Comparison of ENCODE assay signal across 14 cellular contexts in genomic region chr9:77848428-77848827, GRCh38.
A peak's percentile ranks its signal among the peaks of the same experiment; 100 is the strongest.
DNase-seq lines count a peak whose midpoint lies in the region; ATAC-seq and TF ChIP-seq lines count a peak whose summit lies in the region.
"Had no signal": no experiment of that assay in that cellular context is flagged by ENCODE, and none has a peak within 500 bp of the region (broad histone marks: within the 10 kb centered on the region; RNA-seq: fewer than 3 reads in every experiment).

No MANE protein-coding gene starts in this region.

- H3K4me1 ChIP-seq in heart left ventricle (peaks cover 0 to 78% (median 43%) of the 10 kb centered on the region in 12 donors), aorta (ENCODE audit: control insufficient read depth in 1 of 2, insufficient read depth in 2 of 2, low read length in 2 of 2) (peaks cover 9 to 10% of the 10 kb centered on the region in 2 donors), GM23338 (ENCODE audit: insufficient read depth) (no peaks in the 10 kb centered on the region)

- TF ChIP-seq CTCF in heart left ventricle (IDR thresholded peaks at IDR 0.05) (no peak), fibroblast of the aortic adventitia (IDR thresholded peaks at IDR 0.05; ENCODE audit: insufficient read depth, low read length) (no peak), osteocyte (IDR thresholded peaks at IDR 0.05) (no peak), GM23338 (conservative IDR thresholded peaks at IDR 0.05; ENCODE audit: low read depth in 2 of 2) (no peak)

- H4K20me1 ChIP-seq in GM23338 (replicated peaks; ENCODE audit: insufficient read depth), result 0 out of 2 replicates have a peak, but pooled peaks cover 7% of the 10 kb centered on the region

- 65 to 89% (median 73%) methylated on average over 2 of the region's 2 CpGs for WGBS in heart left ventricle, 4 donors
- WGBS in aorta, 2 donors, result 30 to 46% methylated on average over 2 of the region's 2 CpGs

- H3K79me2 ChIP-seq in GM23338 (replicated peaks; ENCODE audit: insufficient read depth), result peaks cover 3% of the 10 kb centered on the region

- peak overlapping the region; percentile 89 for H3K27ac Mint-ChIP-seq in osteocyte (ENCODE audit: unreplicated experiment)
- H3K27ac Mint-ChIP-seq in GM23338, result no peak overlapping the region
- H3K27ac Mint-ChIP-seq: activated naive CD4-positive, alpha-beta T cell treated with anti-CD3 and anti-CD28 coated beads for 36 hours; stimulated activated effector memory CD8-positive, alpha-beta T cell treated with anti-CD3 and anti-CD28 coated beads, Interleukin-12 subunit alpha, Interleukin-12 subunit beta, amount 100 ng/mL, for 72 hours had no signal

- DNase-seq in heart left ventricle, result no peak
- DNase-seq in Right ventricle myocardium superior, result no peak
- DNase-seq in fibroblast of the aortic adventitia (ENCODE audit: low read depth), result peak; percentile 41
- no peak for DNase-seq in osteocyte (ENCODE audit: extremely low spot score, unreplicated experiment)
- no peak for DNase-seq in aorta
- DNase-seq in COLO668 (lab: John Stamatoyannopoulos, UW; ENCODE audit: unreplicated experiment), result no peak
- DNase-seq in GM23338 (ENCODE audit: low spot score), result no peak
- no peak for DNase-seq in NCI-H1105 (lab: John Stamatoyannopoulos, UW)
- DNase-seq: activated CD4-positive, alpha-beta T cell treated with anti-CD3 and anti-CD28 coated beads for 4 hours; activated naive CD4-positive, alpha-beta T cell treated with anti-CD3 and anti-CD28 coated beads for 36 hours; KBM-7; NCI-H2171 treated with DMSO at 0.1 percent for 48 hours had no signal

- H3K4me3 Mint-ChIP-seq in osteocyte (ENCODE audit: unreplicated experiment), result no peak overlapping the region
- no peak overlapping the region for H3K4me3 Mint-ChIP-seq in GM23338
- H3K4me3 Mint-ChIP-seq: activated naive CD4-positive, alpha-beta T cell treated with anti-CD3 and anti-CD28 coated beads for 36 hours; stimulated activated effector memory CD8-positive, alpha-beta T cell treated with anti-CD3 and anti-CD28 coated beads, Interleukin-12 subunit alpha, Interleukin-12 subunit beta, amount 100 ng/mL, for 72 hours had no signal

- H3K9me3 Mint-ChIP-seq in osteocyte (ENCODE audit: unreplicated experiment) (no peaks in the 10 kb centered on the region), GM23338 (no peaks in the 10 kb centered on the region)
- H3K9me3 Mint-ChIP-seq: activated naive CD4-positive, alpha-beta T cell treated with anti-CD3 and anti-CD28 coated beads for 36 hours; stimulated activated effector memory CD8-positive, alpha-beta T cell treated with anti-CD3 and anti-CD28 coated beads, Interleukin-12 subunit alpha, Interleukin-12 subunit beta, amount 100 ng/mL, for 72 hours had no signal

- H3K4me1 Mint-ChIP-seq in osteocyte (ENCODE audit: unreplicated experiment) (peaks cover 3% of the 10 kb centered on the region), GM23338 (peaks cover 25% of the 10 kb centered on the region)

- H3K9me2 ChIP-seq in GM23338 (ENCODE audit: insufficient read depth), result 0 out of 2 replicates have a peak, but pooled peaks cover 5% of the 10 kb centered on the region

- H3K27me3 ChIP-seq in heart left ventricle (no peaks in the 10 kb centered on the region), aorta (ENCODE audit: control insufficient read depth in 1 of 2, insufficient read depth in 2 of 2, low read length in 1 of 2) (no peaks in the 10 kb centered on the region), GM23338 (ENCODE audit: insufficient read depth) (no peaks in the 10 kb centered on the region)

- intact Hi-C loops in heart left ventricle (cut with DNase I) (loop anchor here in 7 of 10 donors (5.0 to 10.0 kb wide), 5 partner anchors 84 to 186 kb away; partner anchors contain the start of gene GNAQ (in 6 of the 7)), Right ventricle myocardium superior (cut with DNase I) (no loop called here), aorta (cut with DNase I) (loop anchor here in 1 of 2 donors (10.0 kb wide), 1 partner anchor 186 kb away; the partner anchor contains the start of gene GNAQ)

- ATAC-seq in heart left ventricle, result peak in 1 of 4 donors; percentile 35
- no peak for ATAC-seq in Right ventricle myocardium superior (ENCODE audit: poor library complexity)
- ATAC-seq in aorta (ENCODE audit: low FRiP score), result peak; percentile 41
- no peak for ATAC-seq in GM23338

- H3K27me3 Mint-ChIP-seq in osteocyte (ENCODE audit: unreplicated experiment), result no peaks in the 10 kb centered on the region
- no peaks in the 10 kb centered on the region for H3K27me3 Mint-ChIP-seq in GM23338 (ENCODE audit: insufficient read depth, low read depth, poor library complexity)

- H3K9me3 ChIP-seq in heart left ventricle (no peaks in the 10 kb centered on the region), aorta (ENCODE audit: control insufficient read depth, low read length) (no peaks in the 10 kb centered on the region)

- no peak overlapping the region for H2AFZ ChIP-seq in GM23338

- no peak for TF ChIP-seq POLR2A in heart left ventricle (IDR thresholded peaks at IDR 0.05)

- H3K4me2 ChIP-seq in GM23338, result no peak overlapping the region

- H3K36me3 ChIP-seq in heart left ventricle (no peaks in the 10 kb centered on the region), aorta (ENCODE audit: control insufficient read depth in 1 of 2, insufficient read depth in 2 of 2, low read length in 1 of 2) (no peaks in the 10 kb centered on the region), GM23338 (ENCODE audit: insufficient read depth) (no peaks in the 10 kb centered on the region)

- H3K4me3 ChIP-seq in heart left ventricle, result no peak overlapping the region
- no peak overlapping the region for H3K4me3 ChIP-seq in fibroblast of the aortic adventitia (ENCODE audit: low read depth, low read length)
- H3K4me3 ChIP-seq in aorta (ENCODE audit: low read length in 2 of 2), result no peak overlapping the region
- H3K4me3 ChIP-seq in GM23338, result no peak overlapping the region

- H3K27ac ChIP-seq in heart left ventricle, result peak overlapping the region; percentile 25 to 80 (median 54)
- peak overlapping the region; percentile 78 to 99 for H3K27ac ChIP-seq in aorta (ENCODE audit: low read depth in 1 of 2, low read length in 2 of 2)
- H3K27ac ChIP-seq in GM23338 (ENCODE audit: low read depth), result no peak overlapping the region
- H3K27ac ChIP-seq: RWPE1 had no signal

- H3K36me3 Mint-ChIP-seq in osteocyte (ENCODE audit: unreplicated experiment), result no peaks in the 10 kb centered on the region
- no peaks in the 10 kb centered on the region for H3K36me3 Mint-ChIP-seq in GM23338 (ENCODE audit: low read depth)
- H3K36me3 Mint-ChIP-seq: stimulated activated effector memory CD8-positive, alpha-beta T cell treated with anti-CD3 and anti-CD28 coated beads, Interleukin-12 subunit alpha, Interleukin-12 subunit beta, amount 100 ng/mL, for 72 hours had no signal

- H3F3A ChIP-seq in GM23338 (replicated peaks; ENCODE audit: low read depth), result no peaks in the 10 kb centered on the region

TF ChIP-seq in GM23338, 12 proteins besides CTCF, POLR2A, EP300 and RAD21 (continues in another document):
- TF ChIP-seq STAT1 (IDR thresholded peaks at IDR 0.05; ENCODE audit: unreplicated experiment), result no peak
- TF ChIP-seq JUNB (IDR thresholded peaks at IDR 0.05; ENCODE audit: unreplicated experiment), result no peak
- TF ChIP-seq ZNF331 (CRISPR knock-in tag; IDR thresholded peaks at IDR 0.05; ENCODE audit: low read depth), result no peak
- TF ChIP-seq EZH2phosphoT487 (IDR thresholded peaks at IDR 0.05; ENCODE audit: unreplicated experiment), result no peak
- TF ChIP-seq CREB1 (CRISPR knock-in tag; IDR thresholded peaks at IDR 0.05; ENCODE audit: low read depth), result no peak
- TF ChIP-seq ETS1 (IDR thresholded peaks at IDR 0.05), result no peak
- TF ChIP-seq, protein P1, sequence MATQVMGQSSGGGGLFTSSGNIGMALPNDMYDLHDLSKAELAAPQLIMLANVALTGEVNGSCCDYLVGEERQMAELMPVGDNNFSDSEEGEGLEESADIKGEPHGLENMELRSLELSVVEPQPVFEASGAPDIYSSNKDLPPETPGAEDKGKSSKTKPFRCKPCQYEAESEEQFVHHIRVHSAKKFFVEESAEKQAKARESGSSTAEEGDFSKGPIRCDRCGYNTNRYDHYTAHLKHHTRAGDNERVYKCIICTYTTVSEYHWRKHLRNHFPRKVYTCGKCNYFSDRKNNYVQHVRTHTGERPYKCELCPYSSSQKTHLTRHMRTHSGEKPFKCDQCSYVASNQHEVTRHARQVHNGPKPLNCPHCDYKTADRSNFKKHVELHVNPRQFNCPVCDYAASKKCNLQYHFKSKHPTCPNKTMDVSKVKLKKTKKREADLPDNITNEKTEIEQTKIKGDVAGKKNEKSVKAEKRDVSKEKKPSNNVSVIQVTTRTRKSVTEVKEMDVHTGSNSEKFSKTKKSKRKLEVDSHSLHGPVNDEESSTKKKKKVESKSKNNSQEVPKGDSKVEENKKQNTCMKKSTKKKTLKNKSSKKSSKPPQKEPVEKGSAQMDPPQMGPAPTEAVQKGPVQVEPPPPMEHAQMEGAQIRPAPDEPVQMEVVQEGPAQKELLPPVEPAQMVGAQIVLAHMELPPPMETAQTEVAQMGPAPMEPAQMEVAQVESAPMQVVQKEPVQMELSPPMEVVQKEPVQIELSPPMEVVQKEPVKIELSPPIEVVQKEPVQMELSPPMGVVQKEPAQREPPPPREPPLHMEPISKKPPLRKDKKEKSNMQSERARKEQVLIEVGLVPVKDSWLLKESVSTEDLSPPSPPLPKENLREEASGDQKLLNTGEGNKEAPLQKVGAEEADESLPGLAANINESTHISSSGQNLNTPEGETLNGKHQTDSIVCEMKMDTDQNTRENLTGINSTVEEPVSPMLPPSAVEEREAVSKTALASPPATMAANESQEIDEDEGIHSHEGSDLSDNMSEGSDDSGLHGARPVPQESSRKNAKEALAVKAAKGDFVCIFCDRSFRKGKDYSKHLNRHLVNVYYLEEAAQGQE (IDR thresholded peaks at IDR 0.05; ENCODE audit: unreplicated experiment), result no peak
- TF ChIP-seq POLR2AphosphoS5 (IDR thresholded peaks at IDR 0.05; ENCODE audit: low read depth), result no peak
